1 cellular context compared by ENCODE assay signal in the genomic region with DNA sequence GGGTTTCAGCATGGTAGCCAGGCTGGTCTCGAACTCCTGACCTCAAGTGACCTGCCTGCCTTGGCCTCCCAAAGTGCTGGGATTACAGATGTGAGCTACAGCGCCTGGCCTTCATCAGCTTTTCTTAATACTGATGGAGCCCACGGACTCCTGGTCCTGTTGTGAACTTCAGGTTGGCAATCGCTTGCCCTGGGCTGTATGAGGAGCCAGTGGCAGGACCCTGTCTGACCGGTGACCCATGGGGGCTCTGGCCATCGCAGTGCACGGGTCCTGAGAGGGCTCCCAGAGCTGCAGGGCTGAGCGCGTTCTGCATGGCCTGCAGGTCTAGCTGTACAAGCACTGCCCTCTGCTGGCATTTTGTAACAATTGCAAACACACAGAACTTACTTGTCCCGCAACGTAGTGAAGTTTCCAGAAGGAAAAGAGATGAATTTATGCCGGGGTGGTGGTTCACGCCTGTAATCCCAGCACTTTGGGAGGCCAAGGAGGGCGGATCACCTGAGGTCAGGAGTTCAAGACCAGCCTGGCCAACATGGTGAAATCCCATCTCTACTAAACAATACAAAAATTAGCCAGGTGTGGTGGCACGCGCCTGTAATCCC.
TF ChIP-seq lines count a peak whose summit lies in the region.
"Not testable (repeated sequence)": the region's sequence is repeated elsewhere in the genome, so short reads cannot be mapped to it uniquely, and the experiment has no call there.

No MANE protein-coding gene starts in this region.

TF ChIP-seq in HepG2, 621 proteins besides CTCF, POLR2A, EP300 and RAD21 (continued from another document and continues in another):
- TF ChIP-seq ZNF609 (CRISPR knock-in tag; IDR thresholded peaks at IDR 0.05; ENCODE audit: borderline replicate concordance), result 0 out of 2 replicates have a peak, but pooled peaks have one; percentile 19
- peak; percentile 84 for TF ChIP-seq CCDC6 (CRISPR knock-in tag; IDR thresholded peaks at IDR 0.05)
- peak; percentile 60 for TF ChIP-seq ISL2 (CRISPR knock-in tag; IDR thresholded peaks at IDR 0.05)
- peak; percentile 56; the same call in 1 of the 2 replicates for TF ChIP-seq CAMTA2 (CRISPR knock-in tag; IDR thresholded peaks at IDR 0.05; ENCODE audit: borderline replicate concordance)
- TF ChIP-seq ZNF44 (CRISPR knock-in tag; IDR thresholded peaks at IDR 0.05), result 0 out of 2 replicates have a peak, but pooled peaks have one; percentile 45
- TF ChIP-seq SMAD9 (CRISPR knock-in tag; IDR thresholded peaks at IDR 0.05), result 0 out of 2 replicates have a peak, but pooled peaks have one; percentile 67
- TF ChIP-seq TCF12 (IDR thresholded peaks at IDR 0.05), result not testable (repeated sequence)
- peak; percentile 69; the same call in 1 of the 2 replicates for TF ChIP-seq TCF12 (CRISPR knock-in tag; IDR thresholded peaks at IDR 0.05)
- TF ChIP-seq NFE2L1 (CRISPR knock-in tag; IDR thresholded peaks at IDR 0.05; ENCODE audit: borderline replicate concordance), result peak; percentile 60; the same call in 1 of the 2 replicates
- 0 out of 2 replicates have a peak, but pooled peaks have one; percentile 45 for TF ChIP-seq RFXAP (CRISPR knock-in tag; IDR thresholded peaks at IDR 0.05; ENCODE audit: borderline replicate concordance)
- TF ChIP-seq, protein P1, sequence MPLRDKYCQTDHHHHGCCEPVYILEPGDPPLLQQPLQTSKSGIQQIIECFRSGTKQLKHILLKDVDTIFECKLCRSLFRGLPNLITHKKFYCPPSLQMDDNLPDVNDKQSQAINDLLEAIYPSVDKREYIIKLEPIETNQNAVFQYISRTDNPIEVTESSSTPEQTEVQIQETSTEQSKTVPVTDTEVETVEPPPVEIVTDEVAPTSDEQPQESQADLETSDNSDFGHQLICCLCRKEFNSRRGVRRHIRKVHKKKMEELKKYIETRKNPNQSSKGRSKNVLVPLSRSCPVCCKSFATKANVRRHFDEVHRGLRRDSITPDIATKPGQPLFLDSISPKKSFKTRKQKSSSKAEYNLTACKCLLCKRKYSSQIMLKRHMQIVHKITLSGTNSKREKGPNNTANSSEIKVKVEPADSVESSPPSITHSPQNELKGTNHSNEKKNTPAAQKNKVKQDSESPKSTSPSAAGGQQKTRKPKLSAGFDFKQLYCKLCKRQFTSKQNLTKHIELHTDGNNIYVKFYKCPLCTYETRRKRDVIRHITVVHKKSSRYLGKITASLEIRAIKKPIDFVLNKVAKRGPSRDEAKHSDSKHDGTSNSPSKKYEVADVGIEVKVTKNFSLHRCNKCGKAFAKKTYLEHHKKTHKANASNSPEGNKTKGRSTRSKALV (CRISPR knock-in tag; IDR thresholded peaks at IDR 0.05), result 0 out of 2 replicates have a peak, but pooled peaks have one; percentile 32
- peak; percentile 60; the same call in 1 of the 2 replicates for TF ChIP-seq POGZ (CRISPR knock-in tag; IDR thresholded peaks at IDR 0.05)
- peak; percentile 34; the same call in 1 of the 2 replicates for TF ChIP-seq NR2F6 (IDR thresholded peaks at IDR 0.05)
- TF ChIP-seq NR2F6 (CRISPR knock-in tag; IDR thresholded peaks at IDR 0.05), result 0 out of 2 replicates have a peak, but pooled peaks have one; percentile 39
- TF ChIP-seq ZNF225 (CRISPR knock-in tag; IDR thresholded peaks at IDR 0.05), result peak; percentile 90; the same call in 1 of the 2 replicates
- 0 out of 2 replicates have a peak, but pooled peaks have one; percentile 24 for TF ChIP-seq THAP11 (CRISPR knock-in tag; IDR thresholded peaks at IDR 0.05)
- 0 out of 2 replicates have a peak, but pooled peaks have one; percentile 39 for TF ChIP-seq ETV6 (CRISPR knock-in tag; conservative IDR thresholded peaks at IDR 0.05)
- TF ChIP-seq IRF2 (CRISPR knock-in tag; IDR thresholded peaks at IDR 0.05), result 0 out of 2 replicates have a peak, but pooled peaks have one; percentile 64
- 0 out of 2 replicates have a peak, but pooled peaks have one; percentile 19 for TF ChIP-seq PPARG (CRISPR knock-in tag; conservative IDR thresholded peaks at IDR 0.05)
- TF ChIP-seq REPIN1 (CRISPR knock-in tag; IDR thresholded peaks at IDR 0.05; ENCODE audit: borderline replicate concordance, low read depth), result peak; percentile 69; the same call in 1 of the 2 replicates
- TF ChIP-seq ATF7-NPFF (CRISPR knock-in tag; IDR thresholded peaks at IDR 0.05; ENCODE audit: low read depth), result peak; percentile 68
- peak; percentile 75 for TF ChIP-seq ZSCAN31 (CRISPR knock-in tag; IDR thresholded peaks at IDR 0.05; ENCODE audit: low read depth)
- TF ChIP-seq ZNF839 (CRISPR knock-in tag; IDR thresholded peaks at IDR 0.05; ENCODE audit: borderline replicate concordance), result peak; percentile 89; the same call in 1 of the 2 replicates
- TF ChIP-seq GABPB1 (CRISPR knock-in tag; IDR thresholded peaks at IDR 0.05), result peak; percentile 53
- TF ChIP-seq ZSCAN25 (CRISPR knock-in tag; IDR thresholded peaks at IDR 0.05), result 0 out of 2 replicates have a peak, but pooled peaks have one; percentile 61
- TF ChIP-seq ZNF563 (CRISPR knock-in tag; IDR thresholded peaks at IDR 0.05), result 0 out of 2 replicates have a peak, but pooled peaks have one; percentile 20
- TF ChIP-seq GATAD2A (CRISPR knock-in tag; IDR thresholded peaks at IDR 0.05), result peak; percentile 71
- TF ChIP-seq, protein P2, sequence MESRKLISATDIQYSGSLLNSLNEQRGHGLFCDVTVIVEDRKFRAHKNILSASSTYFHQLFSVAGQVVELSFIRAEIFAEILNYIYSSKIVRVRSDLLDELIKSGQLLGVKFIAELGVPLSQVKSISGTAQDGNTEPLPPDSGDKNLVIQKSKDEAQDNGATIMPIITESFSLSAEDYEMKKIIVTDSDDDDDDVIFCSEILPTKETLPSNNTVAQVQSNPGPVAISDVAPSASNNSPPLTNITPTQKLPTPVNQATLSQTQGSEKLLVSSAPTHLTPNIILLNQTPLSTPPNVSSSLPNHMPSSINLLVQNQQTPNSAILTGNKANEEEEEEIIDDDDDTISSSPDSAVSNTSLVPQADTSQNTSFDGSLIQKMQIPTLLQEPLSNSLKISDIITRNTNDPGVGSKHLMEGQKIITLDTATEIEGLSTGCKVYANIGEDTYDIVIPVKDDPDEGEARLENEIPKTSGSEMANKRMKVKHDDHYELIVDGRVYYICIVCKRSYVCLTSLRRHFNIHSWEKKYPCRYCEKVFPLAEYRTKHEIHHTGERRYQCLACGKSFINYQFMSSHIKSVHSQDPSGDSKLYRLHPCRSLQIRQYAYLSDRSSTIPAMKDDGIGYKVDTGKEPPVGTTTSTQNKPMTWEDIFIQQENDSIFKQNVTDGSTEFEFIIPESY (CRISPR knock-in tag; IDR thresholded peaks at IDR 0.05), result 0 out of 2 replicates have a peak, but pooled peaks have one; percentile 9
- peak; percentile 54; the same call in 1 of the 2 replicates for TF ChIP-seq ELF3 (CRISPR knock-in tag; IDR thresholded peaks at IDR 0.05)
- peak; percentile 47; the same call in 1 of the 2 replicates for TF ChIP-seq MEF2D (CRISPR knock-in tag; IDR thresholded peaks at IDR 0.05)
- peak; percentile 28; the same call in 1 of the 2 replicates for TF ChIP-seq KDM5B (CRISPR knock-in tag; IDR thresholded peaks at IDR 0.05; ENCODE audit: borderline replicate concordance)
- peak; percentile 41; the same call in 1 of the 2 replicates for TF ChIP-seq PHF21A (CRISPR knock-in tag; IDR thresholded peaks at IDR 0.05)
- TF ChIP-seq, protein P3, sequence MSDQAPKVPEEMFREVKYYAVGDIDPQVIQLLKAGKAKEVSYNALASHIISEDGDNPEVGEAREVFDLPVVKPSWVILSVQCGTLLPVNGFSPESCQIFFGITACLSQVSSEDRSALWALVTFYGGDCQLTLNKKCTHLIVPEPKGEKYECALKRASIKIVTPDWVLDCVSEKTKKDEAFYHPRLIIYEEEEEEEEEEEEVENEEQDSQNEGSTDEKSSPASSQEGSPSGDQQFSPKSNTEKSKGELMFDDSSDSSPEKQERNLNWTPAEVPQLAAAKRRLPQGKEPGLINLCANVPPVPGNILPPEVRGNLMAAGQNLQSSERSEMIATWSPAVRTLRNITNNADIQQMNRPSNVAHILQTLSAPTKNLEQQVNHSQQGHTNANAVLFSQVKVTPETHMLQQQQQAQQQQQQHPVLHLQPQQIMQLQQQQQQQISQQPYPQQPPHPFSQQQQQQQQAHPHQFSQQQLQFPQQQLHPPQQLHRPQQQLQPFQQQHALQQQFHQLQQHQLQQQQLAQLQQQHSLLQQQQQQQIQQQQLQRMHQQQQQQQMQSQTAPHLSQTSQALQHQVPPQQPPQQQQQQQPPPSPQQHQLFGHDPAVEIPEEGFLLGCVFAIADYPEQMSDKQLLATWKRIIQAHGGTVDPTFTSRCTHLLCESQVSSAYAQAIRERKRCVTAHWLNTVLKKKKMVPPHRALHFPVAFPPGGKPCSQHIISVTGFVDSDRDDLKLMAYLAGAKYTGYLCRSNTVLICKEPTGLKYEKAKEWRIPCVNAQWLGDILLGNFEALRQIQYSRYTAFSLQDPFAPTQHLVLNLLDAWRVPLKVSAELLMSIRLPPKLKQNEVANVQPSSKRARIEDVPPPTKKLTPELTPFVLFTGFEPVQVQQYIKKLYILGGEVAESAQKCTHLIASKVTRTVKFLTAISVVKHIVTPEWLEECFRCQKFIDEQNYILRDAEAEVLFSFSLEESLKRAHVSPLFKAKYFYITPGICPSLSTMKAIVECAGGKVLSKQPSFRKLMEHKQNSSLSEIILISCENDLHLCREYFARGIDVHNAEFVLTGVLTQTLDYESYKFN (CRISPR knock-in tag; conservative IDR thresholded peaks at IDR 0.05), result peak; percentile 38; the same call in 1 of the 2 replicates
- TF ChIP-seq, protein P4, sequence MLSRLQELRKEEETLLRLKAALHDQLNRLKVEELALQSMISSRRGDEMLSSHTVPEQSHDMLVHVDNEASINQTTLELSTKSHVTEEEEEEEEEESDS (CRISPR knock-in tag; IDR thresholded peaks at IDR 0.05; ENCODE audit: borderline replicate concordance), result 0 out of 2 replicates have a peak, but pooled peaks have one; percentile 57
- TF ChIP-seq, protein P5, sequence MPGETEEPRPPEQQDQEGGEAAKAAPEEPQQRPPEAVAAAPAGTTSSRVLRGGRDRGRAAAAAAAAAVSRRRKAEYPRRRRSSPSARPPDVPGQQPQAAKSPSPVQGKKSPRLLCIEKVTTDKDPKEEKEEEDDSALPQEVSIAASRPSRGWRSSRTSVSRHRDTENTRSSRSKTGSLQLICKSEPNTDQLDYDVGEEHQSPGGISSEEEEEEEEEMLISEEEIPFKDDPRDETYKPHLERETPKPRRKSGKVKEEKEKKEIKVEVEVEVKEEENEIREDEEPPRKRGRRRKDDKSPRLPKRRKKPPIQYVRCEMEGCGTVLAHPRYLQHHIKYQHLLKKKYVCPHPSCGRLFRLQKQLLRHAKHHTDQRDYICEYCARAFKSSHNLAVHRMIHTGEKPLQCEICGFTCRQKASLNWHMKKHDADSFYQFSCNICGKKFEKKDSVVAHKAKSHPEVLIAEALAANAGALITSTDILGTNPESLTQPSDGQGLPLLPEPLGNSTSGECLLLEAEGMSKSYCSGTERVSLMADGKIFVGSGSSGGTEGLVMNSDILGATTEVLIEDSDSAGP (CRISPR knock-in tag; IDR thresholded peaks at IDR 0.05; ENCODE audit: borderline replicate concordance), result peak; percentile 78; the same call in 1 of the 2 replicates
- peak; percentile 59; the same call in 1 of the 2 replicates for TF ChIP-seq ZNF83 (CRISPR knock-in tag; IDR thresholded peaks at IDR 0.05; ENCODE audit: borderline replicate concordance)
- peak; percentile 88 for TF ChIP-seq ZNF460 (CRISPR knock-in tag; IDR thresholded peaks at IDR 0.05; ENCODE audit: borderline replicate concordance)
- 0 out of 2 replicates have a peak, but pooled peaks have one; percentile 23 for TF ChIP-seq ZNF317 (CRISPR knock-in tag; IDR thresholded peaks at IDR 0.05)
- TF ChIP-seq, protein P6, sequence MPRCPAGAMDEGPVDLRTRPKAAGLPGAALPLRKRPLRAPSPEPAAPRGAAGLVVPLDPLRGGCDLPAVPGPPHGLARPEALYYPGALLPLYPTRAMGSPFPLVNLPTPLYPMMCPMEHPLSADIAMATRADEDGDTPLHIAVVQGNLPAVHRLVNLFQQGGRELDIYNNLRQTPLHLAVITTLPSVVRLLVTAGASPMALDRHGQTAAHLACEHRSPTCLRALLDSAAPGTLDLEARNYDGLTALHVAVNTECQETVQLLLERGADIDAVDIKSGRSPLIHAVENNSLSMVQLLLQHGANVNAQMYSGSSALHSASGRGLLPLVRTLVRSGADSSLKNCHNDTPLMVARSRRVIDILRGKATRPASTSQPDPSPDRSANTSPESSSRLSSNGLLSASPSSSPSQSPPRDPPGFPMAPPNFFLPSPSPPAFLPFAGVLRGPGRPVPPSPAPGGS (CRISPR knock-in tag; IDR thresholded peaks at IDR 0.05), result 0 out of 2 replicates have a peak, but pooled peaks have one; percentile 52
